6 cellular contexts compared by ENCODE assay signal in the genomic region with DNA sequence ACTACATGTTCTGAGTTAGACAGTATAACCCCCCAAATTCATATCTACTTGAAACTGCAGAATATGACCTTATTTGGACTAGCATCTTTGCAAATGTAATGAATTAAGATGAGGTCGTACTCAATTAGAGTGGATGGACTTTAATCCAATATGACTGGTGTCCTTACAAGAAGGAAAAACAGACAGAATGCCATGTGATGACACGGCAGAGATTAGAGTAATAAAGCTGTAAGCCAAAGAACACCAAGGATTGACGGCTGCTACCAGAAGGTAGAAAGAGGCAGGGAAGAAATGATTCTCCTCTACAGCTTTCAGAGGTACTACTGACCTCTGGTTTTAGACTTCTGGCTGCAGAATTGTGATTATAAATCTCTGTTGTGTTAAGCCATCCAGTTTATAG.
"Had no signal": no experiment of that assay in that cellular context is flagged by ENCODE, and none has a peak within 500 bp of the region (broad histone marks: within the 10 kb centered on the region; RNA-seq: fewer than 3 reads in every experiment).

No MANE protein-coding gene starts in this region.

- DNase-seq: H9, HCEC 1CT had no signal

- H3K4me3 ChIP-seq: GM23338 had no signal

- ATAC-seq: GM23338 had no signal

- FAIRE-seq: H1, H54, HTR-8/SVneo had no signal
